ENCODE assay signal across 9 cellular contexts in genomic region chr17:7249830-7250229, GRCh38. TPM values are rescaled to one million over a fixed set of nuclear protein-coding genes. Genes with fewer than 3 reads are reported as not detected.
DNase-seq lines count a peak whose midpoint lies in the region; ATAC-seq, FAIRE-seq and TF ChIP-seq lines count a peak whose summit lies in the region.
"Had no signal": no experiment of that assay in that cellular context is flagged by ENCODE, and none has a peak within 500 bp of the region (broad histone marks: within the 10 kb centered on the region; RNA-seq: fewer than 3 reads in every experiment).

No MANE protein-coding gene starts in this region.

- H4K8ac ChIP-seq in mesenchymal stem cell (ENCODE audit: low read length): no peak overlapping the region

- H2BK5ac ChIP-seq in mesenchymal stem cell (ENCODE audit: low read depth, low read length, poor library complexity, severe bottlenecking): no peak overlapping the region

- H2BK120ac ChIP-seq in mesenchymal stem cell (ENCODE audit: low read depth, low read length): no peak overlapping the region

- TF ChIP-seq RAD21 in A549 (conservative IDR thresholded peaks at IDR 0.05 in 1 of 2, IDR thresholded peaks at IDR 0.05 in 1 of 2): no peak

- H2BK15ac ChIP-seq in mesenchymal stem cell (ENCODE audit: low read depth, poor library complexity, severe bottlenecking): no peak overlapping the region

- H3K4me2 ChIP-seq in A549 (peak overlapping the region; percentile 93), mesenchymal stem cell (ENCODE audit: low read length, poor library complexity, severe bottlenecking) (peak overlapping the region; percentile 93)

- DNase-seq in A549 (ENCODE audit: low read depth in 1 of 2, low spot score in 1 of 2): no peak
- peak in 1 of 2 experiments; percentile 28 for DNase-seq in HL-60 (ENCODE audit: low read depth in 1 of 2, low spot score in 1 of 2)
- DNase-seq in adipocyte (ENCODE audit: low read depth): no peak
- DNase-seq in mesenchymal stem cell: no peak
- no peak for DNase-seq in iPS-NIHi11 (ENCODE audit: low spot score)
- DNase-seq in head of caudate nucleus: no peak
- DNase-seq: NCI-H1105 treated with DMSO at 0.1 percent for 48 hours had no signal

- TF ChIP-seq CTCF in A549 (IDR thresholded peaks at IDR 0.05) (no peak), HL-60 (IDR thresholded peaks at IDR 0.05; ENCODE audit: insufficient read depth, low read length) (no peak)

- peaks cover 13% of the 10 kb centered on the region for H3K79me1 ChIP-seq in mesenchymal stem cell (replicated peaks; ENCODE audit: low read length, poor library complexity, severe bottlenecking)

- H3K14ac ChIP-seq in mesenchymal stem cell (ENCODE audit: low read length in 2 of 2): no peak overlapping the region

- H4K91ac ChIP-seq in mesenchymal stem cell (ENCODE audit: low read length): no peak overlapping the region

- peak overlapping the region; percentile 99 for H3K4me3 ChIP-seq in A549
- H3K4me3 ChIP-seq in HL-60 (replicated peaks; ENCODE audit: insufficient read depth, low read length): peak overlapping the region; percentile 65
- peak overlapping the region; percentile 88 for H3K4me3 ChIP-seq in adipocyte (ENCODE audit: low read length)
- peak overlapping the region in 1 of 2 experiments; percentile 85 for H3K4me3 ChIP-seq in mesenchymal stem cell (ENCODE audit: insufficient read depth in 1 of 2, low read depth in 1 of 2, low read length in 2 of 2)

- H3K4me1 ChIP-seq in A549 (peaks cover 28% of the 10 kb centered on the region), adipocyte (ENCODE audit: control insufficient read depth, insufficient read depth, low read length) (peaks cover 28% of the 10 kb centered on the region), mesenchymal stem cell (ENCODE audit: control insufficient read depth, insufficient read depth, low read depth, low read length) (peaks cover 15% of the 10 kb centered on the region)

- intact Hi-C loops in head of caudate nucleus (cut with DNase I): loop anchor here (5.0 kb wide), 1 partner anchor 57 kb away; the partner anchor contains the start of gene EIF5A

- no peak overlapping the region for H2AFZ ChIP-seq in mesenchymal stem cell (ENCODE audit: low read depth, low read length)

- H3K27ac ChIP-seq in A549: peak overlapping the region; percentile 96 to 99; a peak in 5 of 6 replicates
- H3K27ac ChIP-seq in HL-60 (replicated peaks): peak overlapping the region; percentile 99
- no peak overlapping the region for H3K27ac ChIP-seq in mesenchymal stem cell (ENCODE audit: low read length, poor library complexity, severe bottlenecking)

- TF ChIP-seq POLR2A in A549 (IDR thresholded peaks at IDR 0.05; ENCODE audit: low read length): no peak

- WGBS in A549 (ENCODE audit: missing lambda C conversion rate): 92% methylated on average over 7 of the region's 7 CpGs
- 97% methylated on average over 7 of the region's 7 CpGs for WGBS in mesenchymal stem cell

- H3K27me3 ChIP-seq in HL-60 (ENCODE audit: insufficient read depth, poor library complexity, severe bottlenecking) (no peaks in the 10 kb centered on the region), adipocyte (replicated peaks; ENCODE audit: control insufficient read depth, insufficient read depth, low read length) (no peaks in the 10 kb centered on the region), mesenchymal stem cell (ENCODE audit: control insufficient read depth in 1 of 2, insufficient read depth in 1 of 2, low read length in 2 of 2) (no peaks in the 10 kb centered on the region)

- no peak for TF ChIP-seq EP300 in A549 (IDR thresholded peaks at IDR 0.05)

- H3K4ac ChIP-seq in mesenchymal stem cell (ENCODE audit: low read depth in 1 of 2, low read length in 2 of 2): no peak overlapping the region

- ATAC-seq in A549 (no peak), GM19324 (IDR thresholded peaks at IDR 0.05; ENCODE audit: low FRiP score, unreplicated experiment) (no peak), GM21447 (IDR thresholded peaks at IDR 0.05; ENCODE audit: unreplicated experiment) (no peak)

- H3K9ac ChIP-seq in adipocyte (ENCODE audit: low read length): peak overlapping the region; percentile 97
- H3K9ac ChIP-seq in mesenchymal stem cell (ENCODE audit: low read length): peak overlapping the region; percentile 97

- no peak overlapping the region for H3K18ac ChIP-seq in mesenchymal stem cell (ENCODE audit: low read depth in 1 of 2, low read length in 2 of 2)

- CTCF ChIA-PET in A549 (lab: Yijun Ruan, JAX): interaction anchor here (0.8 to 4.6 kb wide), 8 partner anchors 10 to 204 kb away, joined by 3 to 29 read pairs (median 4); partner anchors contain the start of gene SLC2A4

- H3K36me3 ChIP-seq in adipocyte (ENCODE audit: control insufficient read depth, insufficient read depth, low read length, severe bottlenecking) (peaks cover 26% of the 10 kb centered on the region), mesenchymal stem cell (ENCODE audit: control insufficient read depth in 1 of 2, insufficient read depth in 2 of 2, low read depth in 1 of 2, low read length in 2 of 2) (peaks cover 19 to 28% of the 10 kb centered on the region in 2 experiments)

- no peak overlapping the region for H3K23ac ChIP-seq in mesenchymal stem cell (ENCODE audit: low read length in 2 of 2)

- H2BK12ac ChIP-seq in mesenchymal stem cell (ENCODE audit: low read length in 2 of 2): no peak overlapping the region

- H3K9me3 ChIP-seq in A549 (no peaks in the 10 kb centered on the region), adipocyte (ENCODE audit: control insufficient read depth, low read length) (no peaks in the 10 kb centered on the region), mesenchymal stem cell (ENCODE audit: control insufficient read depth, low read length) (no peaks in the 10 kb centered on the region)

- no peak overlapping the region for H2AK5ac ChIP-seq in mesenchymal stem cell (ENCODE audit: low read length, severe bottlenecking)

- FAIRE-seq in A549 (lab: Jason Lieb, UNC): no peak

- POLR2A ChIA-PET in A549 (lab: Yijun Ruan, JAX): no interaction called here

TF ChIP-seq in A549, 52 proteins besides CTCF, POLR2A, EP300 and RAD21 (continues in another document):
- no peak for TF ChIP-seq ATOH8 (CRISPR knock-in tag; IDR thresholded peaks at IDR 0.05; ENCODE audit: low read depth)
- TF ChIP-seq, protein P1, sequence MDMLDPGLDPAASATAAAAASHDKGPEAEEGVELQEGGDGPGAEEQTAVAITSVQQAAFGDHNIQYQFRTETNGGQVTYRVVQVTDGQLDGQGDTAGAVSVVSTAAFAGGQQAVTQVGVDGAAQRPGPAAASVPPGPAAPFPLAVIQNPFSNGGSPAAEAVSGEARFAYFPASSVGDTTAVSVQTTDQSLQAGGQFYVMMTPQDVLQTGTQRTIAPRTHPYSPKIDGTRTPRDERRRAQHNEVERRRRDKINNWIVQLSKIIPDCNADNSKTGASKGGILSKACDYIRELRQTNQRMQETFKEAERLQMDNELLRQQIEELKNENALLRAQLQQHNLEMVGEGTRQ (IDR thresholded peaks at IDR 0.05): no peak

RNA-seq across cellular contexts. Expression of gene CTDNEP1, which starts 1.7 kb away (rescaled TPM):
- polyA plus RNA-seq in A549 (2011; rRNA removed) (161 and 251 TPM in 2 replicates), A549 (2017; fragmentation: RNase III; extraction: RNeasy Plus Mini Kit Qiagen cat#74134 plus additional on column Dnase treatment) (145 to 151 TPM (median 147 TPM) in 3 replicates)
- polyA plus RNA-seq in A549 (2012; cell fraction: cytosol; rRNA removed): 169 and 266 TPM in 2 replicates
- polyA plus RNA-seq in A549 (2012; cell fraction: nucleus; rRNA removed): 146 and 158 TPM in 2 replicates
- polyA minus RNA-seq in A549 (2011; rRNA and poly(A)+ RNA removed): 273 and 295 TPM in 2 replicates
- polyA plus RNA-seq in mesenchymal stem cell (2013, experiment 1 of 2): 136 TPM
- 141 TPM for polyA plus RNA-seq in mesenchymal stem cell (2013, experiment 2 of 2)

RNA-seq across cellular contexts. Expression of gene ELP5, which starts 2.2 kb away (rescaled TPM):
- polyA plus RNA-seq in A549 (2011; rRNA removed): 114 and 133 TPM in 2 replicates
- 135 and 152 TPM in 2 replicates for polyA plus RNA-seq in A549 (2012; cell fraction: cytosol; rRNA removed)
- 74.9 and 115 TPM in 2 replicates for polyA plus RNA-seq in A549 (2012; cell fraction: nucleus; rRNA removed)
- polyA plus RNA-seq in A549 (2017; fragmentation: RNase III; extraction: RNeasy Plus Mini Kit Qiagen cat#74134 plus additional on column Dnase treatment): 89.2 to 97.3 TPM (median 92.1 TPM) in 3 replicates
- 71.7 and 72.2 TPM in 2 replicates for polyA minus RNA-seq in A549 (2011; rRNA and poly(A)+ RNA removed)
- polyA plus RNA-seq in mesenchymal stem cell (2013, experiment 1 of 2): 36.8 TPM
- polyA plus RNA-seq in mesenchymal stem cell (2013, experiment 2 of 2): 39.0 TPM

RNA-seq across cellular contexts. Expression of gene GABARAP, which starts 7.6 kb away (rescaled TPM):
- 399 and 502 TPM in 2 replicates for polyA plus RNA-seq in A549 (2011; rRNA removed)
- polyA plus RNA-seq in A549 (2012; cell fraction: cytosol; rRNA removed): 329 and 360 TPM in 2 replicates
- 93.2 and 184 TPM in 2 replicates for polyA plus RNA-seq in A549 (2012; cell fraction: nucleus; rRNA removed)
- 431 to 510 TPM (median 504 TPM) in 3 replicates for polyA plus RNA-seq in A549 (2017; fragmentation: RNase III; extraction: RNeasy Plus Mini Kit Qiagen cat#74134 plus additional on column Dnase treatment)
- 305 and 331 TPM in 2 replicates for polyA minus RNA-seq in A549 (2011; rRNA and poly(A)+ RNA removed)
- polyA plus RNA-seq in mesenchymal stem cell (2013, experiment 1 of 2): 1,180 TPM
- 1,203 TPM for polyA plus RNA-seq in mesenchymal stem cell (2013, experiment 2 of 2)

RNA-seq across cellular contexts. Expression of gene PHF23, which starts 10.6 kb away (rescaled TPM):
- polyA plus RNA-seq in A549 (2011; rRNA removed): 52.1 and 61.2 TPM in 2 replicates
- polyA plus RNA-seq in A549 (2012; cell fraction: cytosol; rRNA removed): 43.2 and 48.2 TPM in 2 replicates
- polyA plus RNA-seq in A549 (2012; cell fraction: nucleus; rRNA removed): 28.6 and 32.6 TPM in 2 replicates
- 70.9 to 80.2 TPM (median 79.1 TPM) in 3 replicates for polyA plus RNA-seq in A549 (2017; fragmentation: RNase III; extraction: RNeasy Plus Mini Kit Qiagen cat#74134 plus additional on column Dnase treatment)
- polyA minus RNA-seq in A549 (2011; rRNA and poly(A)+ RNA removed): 66.5 and 74.4 TPM in 2 replicates
- 117 TPM for polyA plus RNA-seq in mesenchymal stem cell (2013, experiment 1 of 2)
- 119 TPM for polyA plus RNA-seq in mesenchymal stem cell (2013, experiment 2 of 2)

RNA-seq across cellular contexts. Expression of gene CLDN7, which starts 12.4 kb away (rescaled TPM):
- polyA plus RNA-seq in A549 (2011; rRNA removed) (4.2 and 4.6 TPM in 2 replicates), A549 (2017; fragmentation: RNase III; extraction: RNeasy Plus Mini Kit Qiagen cat#74134 plus additional on column Dnase treatment) (0.59 to 0.97 TPM (median 0.59 TPM) in 3 replicates)
- 2.0 and 2.6 TPM in 2 replicates for polyA plus RNA-seq in A549 (2012; cell fraction: cytosol; rRNA removed)
- 2.9 and 3.1 TPM in 2 replicates for polyA plus RNA-seq in A549 (2012; cell fraction: nucleus; rRNA removed)
- polyA minus RNA-seq in A549 (2011; rRNA and poly(A)+ RNA removed): 1.2 and 2.4 TPM in 2 replicates
- 2.6 TPM for polyA plus RNA-seq in mesenchymal stem cell (2013, experiment 1 of 2)
- 1.9 TPM for polyA plus RNA-seq in mesenchymal stem cell (2013, experiment 2 of 2)
